35 cellular contexts compared by ENCODE assay signal in the genomic region with DNA sequence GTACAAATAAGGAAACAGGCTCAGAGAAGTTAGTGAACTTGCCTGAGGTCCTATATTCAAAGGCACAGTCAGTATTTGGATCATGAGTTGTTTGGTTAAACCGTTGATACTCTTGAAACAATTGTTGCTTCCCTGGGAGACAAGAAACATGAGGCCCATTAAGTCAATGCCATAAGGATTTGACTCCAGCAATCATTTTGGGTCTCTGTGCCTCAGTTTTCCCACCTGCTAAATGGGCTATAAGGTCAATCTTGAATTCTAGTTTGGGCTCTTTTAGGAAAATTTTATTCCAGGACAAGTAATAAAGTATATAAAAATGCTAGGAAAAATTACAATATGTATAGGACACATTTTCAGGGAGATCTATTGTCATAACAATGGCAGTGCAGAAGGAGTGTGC.
A peak's percentile ranks its signal among the peaks of the same experiment; 100 is the strongest.
DNase-seq lines count a peak whose midpoint lies in the region; ATAC-seq, FAIRE-seq and TF ChIP-seq lines count a peak whose summit lies in the region.
"Had no signal": no experiment of that assay in that cellular context is flagged by ENCODE, and none has a peak within 500 bp of the region (broad histone marks: within the 10 kb centered on the region; RNA-seq: fewer than 3 reads in every experiment).

No MANE protein-coding gene starts in this region.

- no peak overlapping the region for H3K27ac Mint-ChIP-seq in stimulated activated effector memory CD8-positive, alpha-beta T cell treated with anti-CD3 and anti-CD28 coated beads, Interleukin-12 subunit alpha, Interleukin-12 subunit beta, amount 100 ng/mL, for 72 hours
- H3K27ac Mint-ChIP-seq: B cell; CD14-positive monocyte; CD4-positive, alpha-beta memory T cell; CD4-positive, alpha-beta T cell; CD4-positive, CD25-positive, alpha-beta regulatory T cell; CD8-positive, alpha-beta memory T cell; CD8-positive, alpha-beta T cell had no signal

- BruUV-seq in HepG2 (replicated peaks; lab: Mats Ljungman, UMichigan): no TSS peak
- no TSS peak for BruUV-seq in K562 (replicated peaks; lab: Mats Ljungman, UMichigan)

- H3F3A ChIP-seq in neural cell (ENCODE audit: insufficient read depth, low read length, poor library complexity, severe bottlenecking): no peaks in the 10 kb centered on the region

- H3K36me3 ChIP-seq in HepG2 (replicated peaks in 1 of 2; ENCODE audit: control insufficient read depth in 1 of 2, insufficient read depth in 2 of 2, low read length in 2 of 2) (no peaks in the 10 kb centered on the region), right lobe of liver (no peaks in the 10 kb centered on the region), K562 (ENCODE audit: control insufficient read depth, insufficient read depth, low read length) (no peaks in the 10 kb centered on the region), neural cell (ENCODE audit: insufficient read depth, low read length) (no peaks in the 10 kb centered on the region)
- H3K36me3 ChIP-seq: BE2C; BLaER1; BLaER1 treated with 17β-estradiol and CSF1 and Interleukin-3, amounts not matched to agents 10 nM and 100 nM had no signal

- POLR2A ChIA-PET in HepG2 (lab: Yijun Ruan, JAX) (no interaction called here), K562 (lab: Yijun Ruan, JAX) (no interaction called here)

- H3K4me1 ChIP-seq in HepG2 (ENCODE audit: insufficient read depth, low read length) (no peaks in the 10 kb centered on the region), right lobe of liver (no peaks in the 10 kb centered on the region), K562 (replicated peaks in 1 of 2; ENCODE audit: control insufficient read depth in 2 of 2, insufficient read depth in 2 of 2, low read length in 2 of 2) (no peaks in the 10 kb centered on the region)
- H3K4me1 ChIP-seq: A549; BE2C; BLaER1; BLaER1 treated with 17β-estradiol and CSF1 and Interleukin-3, amounts not matched to agents 10 nM and 100 nM; Caco-2 had no signal

- TF ChIP-seq CTCF in HepG2 (CRISPR knock-in tag; IDR thresholded peaks at IDR 0.05) (no peak), right lobe of liver (IDR thresholded peaks at IDR 0.05) (no peak), K562 (IDR thresholded peaks at IDR 0.05 in 2 of 3, conservative IDR thresholded peaks at IDR 0.05 in 1 of 3; ENCODE audit: insufficient read depth in 2 of 3, low read depth in 1 of 3, low read length in 3 of 3) (no peak), neural cell (IDR thresholded peaks at IDR 0.05; ENCODE audit: poor library complexity, severe bottlenecking) (no peak)

- H4K20me1 ChIP-seq in HepG2 (ENCODE audit: insufficient read depth, low read length) (no peaks in the 10 kb centered on the region), K562 (replicated peaks; ENCODE audit: control insufficient read depth, insufficient read depth, low read length) (no peaks in the 10 kb centered on the region), neural cell (ENCODE audit: insufficient read depth) (no peaks in the 10 kb centered on the region)
- H4K20me1 ChIP-seq: BLaER1; BLaER1 treated with 17β-estradiol and CSF1 and Interleukin-3, amounts not matched to agents 10 nM and 100 nM had no signal

- DNase-seq in HepG2 (ENCODE audit: low spot score): no peak
- DNase-seq in right lobe of liver: no peak
- DNase-seq in K562 (ENCODE audit: extremely low read depth in 1 of 4, low spot score in 3 of 4): no peak
- no peak for DNase-seq in GM03348 (ENCODE audit: low spot score)
- no peak for DNase-seq in stimulated activated effector memory CD8-positive, alpha-beta T cell treated with anti-CD3 and anti-CD28 coated beads, Interleukin-12 subunit alpha, Interleukin-12 subunit beta, amount 100 ng/mL, for 72 hours (ENCODE audit: low spot score in 2 of 2)
- DNase-seq: 8988T; ACHN; AML-193; BE2C; C1 segment of cervical spinal cord; Caco-2; Calu3; CD4-positive, alpha-beta memory T cell; CD4-positive, alpha-beta T cell; CD4-positive, CD25-positive, alpha-beta regulatory T cell; CD8-positive, alpha-beta memory T cell; CD8-positive, alpha-beta T cell; COR-L47; DMS 273 treated with DMSO at 0.1 percent for 48 hours; DMS153; DMS53; DMS79; DMS79 treated with DMSO at 0.1 percent for 48 hours; DND-41; EL had no signal

- CTCF ChIA-PET in HepG2 (lab: Yijun Ruan, JAX; ENCODE audit: low intra/inter-chr PET ratio, low total read pairs) (no interaction called here), K562 (lab: Yijun Ruan, JAX; ENCODE audit: low intra/inter-chr PET ratio) (no interaction called here)

- H3K9me3 ChIP-seq in HepG2 (ENCODE audit: low read length): no peaks in the 10 kb centered on the region
- H3K9me3 ChIP-seq in right lobe of liver: no peaks in the 10 kb centered on the region
- no peaks in the 10 kb centered on the region for H3K9me3 ChIP-seq in K562 (replicated peaks; ENCODE audit: control insufficient read depth, insufficient read depth, low read depth, low read length)
- H3K9me3 ChIP-seq in neural cell (ENCODE audit: low read length): peaks cover 8% of the 10 kb centered on the region
- H3K9me3 ChIP-seq: BE2C, BLaER1, Caco-2 had no signal

- no peaks in the 10 kb centered on the region for H3K9me1 ChIP-seq in K562 (ENCODE audit: control insufficient read depth, insufficient read depth, low read length)

- TF ChIP-seq EP300 in HepG2 (IDR thresholded peaks at IDR 0.05; ENCODE audit: low read depth in 2 of 2, low read length in 2 of 2) (no peak), HepG2 (CRISPR knock-in tag; IDR thresholded peaks at IDR 0.05; ENCODE audit: borderline replicate concordance) (no peak), K562 (IDR thresholded peaks at IDR 0.05; ENCODE audit: low read length) (no peak), neural cell (conservative IDR thresholded peaks at IDR 0.05; ENCODE audit: poor library complexity, severe bottlenecking) (no peak)

- TF ChIP-seq POLR2A in HepG2 (IDR thresholded peaks at IDR 0.05; ENCODE audit: insufficient read depth in 1 of 2, low read depth in 2 of 2, low read length in 2 of 2) (no peak), right lobe of liver (IDR thresholded peaks at IDR 0.05) (no peak), K562 (conservative IDR thresholded peaks at IDR 0.05) (no peak)

- TF ChIP-seq RAD21 in HepG2 (CRISPR knock-in tag; IDR thresholded peaks at IDR 0.05) (no peak), K562 (CRISPR knock-in tag; conservative IDR thresholded peaks at IDR 0.05 in 1 of 2, IDR thresholded peaks at IDR 0.05 in 1 of 2) (no peak), neural cell (conservative IDR thresholded peaks at IDR 0.05) (no peak)

- FAIRE-seq in HepG2 (lab: Jason Lieb, UNC) (no peak), K562 (lab: Jason Lieb, UNC) (no peak)
- FAIRE-seq: A204.1, A549, D721Med had no signal

- no peaks in the 10 kb centered on the region for H3K4me1 Mint-ChIP-seq in stimulated activated effector memory CD8-positive, alpha-beta T cell treated with anti-CD3 and anti-CD28 coated beads, Interleukin-12 subunit alpha, Interleukin-12 subunit beta, amount 100 ng/mL, for 72 hours
- H3K4me1 Mint-ChIP-seq: B cell; CD14-positive monocyte; CD4-positive, alpha-beta memory T cell; CD4-positive, CD25-positive, alpha-beta regulatory T cell; CD8-positive, alpha-beta memory T cell had no signal

- H3K4me3 ChIP-seq in HepG2 (replicated peaks in 1 of 3; ENCODE audit: insufficient read depth in 1 of 3, low read depth in 2 of 3, low read length in 3 of 3) (no peak overlapping the region), right lobe of liver (no peak overlapping the region), K562 (no peak overlapping the region), neural cell (ENCODE audit: low read length) (no peak overlapping the region)
- H3K4me3 ChIP-seq: A549; BLaER1; BLaER1 treated with 17β-estradiol and CSF1 and Interleukin-3, amounts not matched to agents 10 nM and 100 nM had no signal

- H3K9me2 ChIP-seq in neural cell (ENCODE audit: insufficient read depth, low read length): no peaks in the 10 kb centered on the region

- H2AFZ ChIP-seq in HepG2 (ENCODE audit: low read length) (no peak overlapping the region), K562 (ENCODE audit: low read depth, low read length) (no peak overlapping the region), neural cell (ENCODE audit: low read depth, low read length) (no peak overlapping the region)

- H3K27ac ChIP-seq in HepG2 (ENCODE audit: extremely low read length, insufficient read depth, low read length): no peak overlapping the region
- no peak overlapping the region for H3K27ac ChIP-seq in right lobe of liver
- H3K27ac ChIP-seq in K562 (ENCODE audit: extremely low read depth, low read depth, low read length): no peak overlapping the region
- H3K27ac ChIP-seq in neural cell (ENCODE audit: low read length): no peak overlapping the region
- H3K27ac ChIP-seq: 22Rv1; A549; BLaER1; BLaER1 treated with 17β-estradiol and CSF1 and Interleukin-3, amounts not matched to agents 10 nM and 100 nM; C4-2B had no signal

- H3K4me2 ChIP-seq in HepG2 (ENCODE audit: low read depth, low read length) (no peak overlapping the region), K562 (ENCODE audit: insufficient read depth, low read length) (no peak overlapping the region), neural cell (ENCODE audit: low read length) (peak overlapping the region; percentile 36)
- H3K4me2 ChIP-seq: A549; BLaER1; BLaER1 treated with 17β-estradiol and CSF1 and Interleukin-3, amounts not matched to agents 10 nM and 100 nM had no signal

- H3K4me3 Mint-ChIP-seq in stimulated activated effector memory CD8-positive, alpha-beta T cell treated with anti-CD3 and anti-CD28 coated beads, Interleukin-12 subunit alpha, Interleukin-12 subunit beta, amount 100 ng/mL, for 72 hours: no peak overlapping the region
- H3K4me3 Mint-ChIP-seq: B cell; CD14-positive monocyte; CD4-positive, alpha-beta memory T cell; CD4-positive, alpha-beta T cell; CD4-positive, CD25-positive, alpha-beta regulatory T cell; CD8-positive, alpha-beta memory T cell; CD8-positive, alpha-beta T cell had no signal

- no peak overlapping the region for H3K9ac ChIP-seq in HepG2 (ENCODE audit: insufficient read depth, low read depth, low read length)
- no peak overlapping the region for H3K9ac ChIP-seq in K562 (ENCODE audit: insufficient read depth in 1 of 2, low read depth in 2 of 2, low read length in 2 of 2)
- no peak overlapping the region for H3K9ac ChIP-seq in neural cell (ENCODE audit: low read length)
- H3K9ac ChIP-seq: BLaER1; BLaER1 treated with 17β-estradiol and CSF1 and Interleukin-3, amounts not matched to agents 10 nM and 100 nM had no signal

- no peaks in the 10 kb centered on the region for H3K36me3 Mint-ChIP-seq in stimulated activated effector memory CD8-positive, alpha-beta T cell treated with anti-CD3 and anti-CD28 coated beads, Interleukin-12 subunit alpha, Interleukin-12 subunit beta, amount 100 ng/mL, for 72 hours
- H3K36me3 Mint-ChIP-seq: CD14-positive monocyte; CD4-positive, CD25-positive, alpha-beta regulatory T cell; CD8-positive, alpha-beta memory T cell; CD8-positive, alpha-beta T cell had no signal

- WGBS in HepG2 (ENCODE audit: low lambda C conversion rate): 8% methylated on average over 1 of the region's 1 CpG
- WGBS in right lobe of liver (ENCODE audit: insufficient coverage, low coverage, low lambda C conversion rate, missing lambda C conversion rate): 30% methylated on average over 1 of the region's 1 CpG
- WGBS in K562 (ENCODE audit: insufficient coverage, low coverage, missing lambda C conversion rate): 0% methylated on average over 1 of the region's 1 CpG

- intact Hi-C loops in HepG2 (cut with micrococcal nuclease; ENCODE audit: unreplicated experiment) (no loop called here), right lobe of liver (cut with DNase I) (no loop called here), K562 (cut with micrococcal nuclease) (no loop called here)

- peaks cover 5% of the 10 kb centered on the region for H3K9me3 Mint-ChIP-seq in stimulated activated effector memory CD8-positive, alpha-beta T cell treated with anti-CD3 and anti-CD28 coated beads, Interleukin-12 subunit alpha, Interleukin-12 subunit beta, amount 100 ng/mL, for 72 hours
- H3K9me3 Mint-ChIP-seq: CD4-positive, alpha-beta T cell had no signal

- ATAC-seq in HepG2 (no peak), right lobe of liver (no peak), K562 (no peak)
- no peak for ATAC-seq in stimulated activated effector memory CD8-positive, alpha-beta T cell treated with anti-CD3 and anti-CD28 coated beads, Interleukin-12 subunit alpha, Interleukin-12 subunit beta, amount 100 ng/mL, for 72 hours
- ATAC-seq: A549; CD8-positive, alpha-beta T cell had no signal

- in situ Hi-C loops in HepG2 (cut with HindIII; ENCODE audit: extremely low pct_ligation_motif_present, low pct_unique_long_range_greater_than_20kb): no loop called here
- in situ Hi-C loops in K562 (cut with MboI): no loop called here

- no peaks in the 10 kb centered on the region for H3K27me3 ChIP-seq in HepG2 (ENCODE audit: control insufficient read depth in 1 of 2, insufficient read depth in 2 of 2, low read length in 2 of 2)
- H3K27me3 ChIP-seq in right lobe of liver: no peaks in the 10 kb centered on the region
- H3K27me3 ChIP-seq in K562 (ENCODE audit: control insufficient read depth in 2 of 2, insufficient read depth in 2 of 2, low read length in 2 of 2): no peaks in the 10 kb centered on the region
- H3K27me3 ChIP-seq in neural cell (ENCODE audit: insufficient read depth, low read depth, low read length): no peaks in the 10 kb centered on the region
- H3K27me3 ChIP-seq: BE2C; BLaER1; BLaER1 treated with 17β-estradiol and CSF1 and Interleukin-3, amounts not matched to agents 10 nM and 100 nM had no signal

- H3K79me2 ChIP-seq in HepG2 (ENCODE audit: insufficient read depth, low read length) (no peaks in the 10 kb centered on the region), K562 (ENCODE audit: control insufficient read depth, insufficient read depth, low read length) (no peaks in the 10 kb centered on the region), neural cell (replicated peaks; ENCODE audit: insufficient read depth, low read length) (no peaks in the 10 kb centered on the region)
